ENCODE assay signal across 17 cellular contexts in the genomic region with DNA sequence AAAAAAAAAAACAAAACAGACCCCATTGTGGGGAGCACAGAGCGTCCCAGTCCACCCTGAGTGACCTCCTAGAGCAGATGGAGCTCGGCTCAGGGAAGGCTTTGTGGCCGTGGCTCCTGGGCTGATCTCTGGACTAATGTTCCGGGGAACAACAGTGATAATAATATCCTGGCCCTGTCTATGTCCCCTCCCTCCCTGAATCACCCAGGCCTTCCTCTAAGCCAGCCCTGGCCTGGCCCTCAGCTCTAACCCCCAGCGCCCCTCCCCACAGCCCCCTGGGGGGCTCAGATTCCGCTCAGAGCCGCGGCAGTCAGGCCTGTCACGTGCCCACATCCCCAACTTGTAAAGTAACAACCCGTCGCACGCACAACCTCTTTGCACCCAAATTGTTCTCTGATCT. TPM values are rescaled to one million over a fixed set of nuclear protein-coding genes. Genes with fewer than 3 reads are reported as not detected.
A peak's percentile ranks its signal among the peaks of the same experiment; 100 is the strongest.
DNase-seq lines count a peak whose midpoint lies in the region; ATAC-seq and TF ChIP-seq lines count a peak whose summit lies in the region.
"Had no signal": no experiment of that assay in that cellular context is flagged by ENCODE, and none has a peak within 500 bp of the region (broad histone marks: within the 10 kb centered on the region; RNA-seq: fewer than 3 reads in every experiment).

No MANE protein-coding gene starts in this region.

- H3K9ac ChIP-seq in SK-N-SH, result no peak overlapping the region
- H3K9ac ChIP-seq in PC-3 (ENCODE audit: low read length), result no peak overlapping the region
- H3K9ac ChIP-seq: GM23248 had no signal

- H4K20me1 ChIP-seq in SK-N-SH (ENCODE audit: insufficient read depth), result peaks cover 14% of the 10 kb centered on the region
- H4K20me1 ChIP-seq in PC-3 (ENCODE audit: low read length), result no peaks in the 10 kb centered on the region

- H3K9me3 ChIP-seq in SK-N-SH (no peaks in the 10 kb centered on the region), PC-3 (ENCODE audit: low read length) (no peaks in the 10 kb centered on the region)

- no peak for TF ChIP-seq CTCF in SK-N-SH (IDR thresholded peaks at IDR 0.05)
- TF ChIP-seq CTCF in WTC11 (IDR thresholded peaks at IDR 0.05), result no peak
- TF ChIP-seq CTCF in PC-3 (conservative IDR thresholded peaks at IDR 0.05; ENCODE audit: low read depth, low read length), result no peak

- H3K9me2 ChIP-seq in SK-N-SH, result no peaks in the 10 kb centered on the region
- H3K9me2 ChIP-seq in PC-3 (replicated peaks; ENCODE audit: low read length), result no peaks in the 10 kb centered on the region

- peaks cover 0 to 5% of the 10 kb centered on the region in 2 experiments; a peak in 1 of 4 replicates for H3K4me1 ChIP-seq in SK-N-SH (ENCODE audit: control insufficient read depth in 1 of 2, insufficient read depth in 2 of 2, low read depth in 1 of 2, low read length in 1 of 2)
- H3K4me1 ChIP-seq in PC-3 (ENCODE audit: insufficient read depth, low read length), result peaks cover 3% of the 10 kb centered on the region; the same call in 1 of the 2 replicates

- WGBS in SK-N-SH (ENCODE audit: low lambda C conversion rate), result 15% methylated on average over 11 of the region's 12 CpGs

- DNase-seq in SK-N-SH (peak; percentile 58), WTC11 (ENCODE audit: low spot score) (no peak), retina (peak; percentile 6), NCI-H1092 treated with DMSO at 0.1 percent for 48 hours (lab: John Stamatoyannopoulos, UW) (no peak), PC-3 (no peak), NCI-H510A (lab: John Stamatoyannopoulos, UW) (no peak)
- DNase-seq: 8988T; C1 segment of cervical spinal cord; CD4-positive, CD25-positive, alpha-beta regulatory T cell; CD8-positive, alpha-beta memory T cell; COR-L47; DMS79; GDM1; GM23248; HCEC 1CT had no signal

- no peak overlapping the region for H3K4me3 ChIP-seq in SK-N-SH (ENCODE audit: low read depth in 2 of 2, low read length in 1 of 2)
- H3K4me3 ChIP-seq in PC-3 (ENCODE audit: low read length), result no peak overlapping the region
- H3K4me3 ChIP-seq: GM23248 had no signal

- no peaks in the 10 kb centered on the region for H3K9me3 Mint-ChIP-seq in WTC11
- H3K9me3 Mint-ChIP-seq: CD4-positive, CD25-positive, alpha-beta regulatory T cell; CD8-positive, alpha-beta memory T cell had no signal

- POLR2A ChIA-PET in SK-N-SH (lab: Yijun Ruan, JAX), result no interaction called here
- POLR2A ChIA-PET in WTC11 (lab: Charles Lee), result no interaction called here
- POLR2A ChIA-PET in PC-3 (lab: Charles Lee; ENCODE audit: unreplicated experiment), result no interaction called here

- peaks cover 5% of the 10 kb centered on the region for H3F3A ChIP-seq in SK-N-SH (replicated peaks; ENCODE audit: insufficient read depth)
- no peaks in the 10 kb centered on the region for H3F3A ChIP-seq in PC-3 (ENCODE audit: low read length, unreplicated experiment)

- ATAC-seq in SK-N-SH treated with all-trans-retinoic acid at 6 μM for 48 hours (no peak), WTC11 (no peak), PC-3 (no peak)

- H3K27ac ChIP-seq in SK-N-SH (ENCODE audit: low read depth in 2 of 2, low read length in 1 of 2), result no peak overlapping the region
- H3K27ac ChIP-seq in PC-3 (ENCODE audit: low read length), result no peak overlapping the region
- H3K27ac ChIP-seq: GM23248, HL-60 had no signal

- BruUV-seq in PC-3 (replicated peaks; lab: Mats Ljungman, UMichigan), result no TSS peak

- CTCF ChIA-PET in SK-N-SH (lab: Yijun Ruan, JAX), result interaction anchor here (0.5 to 7.9 kb wide), 5 partner anchors 11 to 377 kb away, joined by 3 to 218 read pairs (median 34); no protein-coding TSS in a partner anchor
- CTCF ChIA-PET in WTC11 (lab: Charles Lee), result interaction anchor here (0.9 to 2.7 kb wide), 6 partner anchors 18 to 259 kb away, joined by 3 to 14 read pairs (median 4); no protein-coding TSS in a partner anchor
- CTCF ChIA-PET in PC-3 (lab: Charles Lee), result no interaction called here

- H3K27me3 ChIP-seq in SK-N-SH (ENCODE audit: insufficient read depth), result peaks cover 76% of the 10 kb centered on the region
- peaks cover 3% of the 10 kb centered on the region; the same call in 1 of the 2 replicates for H3K27me3 ChIP-seq in PC-3 (ENCODE audit: low read length)

- H3K36me3 Mint-ChIP-seq in WTC11, result no peaks in the 10 kb centered on the region
- H3K36me3 Mint-ChIP-seq: CD4-positive, CD25-positive, alpha-beta regulatory T cell; CD8-positive, alpha-beta memory T cell had no signal

- H3K4me3 Mint-ChIP-seq in WTC11, result no peak overlapping the region

- no peak for TF ChIP-seq EP300 in SK-N-SH (IDR thresholded peaks at IDR 0.05; ENCODE audit: borderline replicate concordance in 1 of 2, low read depth in 1 of 2, low read length in 1 of 2)

- H3K27ac Mint-ChIP-seq in WTC11, result no peak overlapping the region
- H3K27ac Mint-ChIP-seq: CD4-positive, CD25-positive, alpha-beta regulatory T cell; CD8-positive, alpha-beta memory T cell had no signal

- H3K27me3 Mint-ChIP-seq in WTC11 (ENCODE audit: low read depth), result peaks cover 21% of the 10 kb centered on the region
- H3K27me3 Mint-ChIP-seq: CD4-positive, CD25-positive, alpha-beta regulatory T cell had no signal

- H2AFZ ChIP-seq in SK-N-SH (ENCODE audit: low read depth) (no peak overlapping the region), PC-3 (ENCODE audit: low read length) (no peak overlapping the region)
- H2AFZ ChIP-seq: GM23248 had no signal

- peaks cover 2% of the 10 kb centered on the region; the same call in 1 of the 2 replicates for H3K4me1 Mint-ChIP-seq in WTC11

- no peaks in the 10 kb centered on the region for H3K36me3 ChIP-seq in SK-N-SH (replicated peaks in 1 of 2; ENCODE audit: control insufficient read depth in 1 of 2, insufficient read depth in 2 of 2, low read length in 1 of 2)
- H3K36me3 ChIP-seq in PC-3 (ENCODE audit: low read depth, low read length), result no peaks in the 10 kb centered on the region

- no peaks in the 10 kb centered on the region for H3K79me2 ChIP-seq in SK-N-SH (ENCODE audit: insufficient read depth)
- H3K79me2 ChIP-seq in PC-3 (ENCODE audit: low read length), result no peaks in the 10 kb centered on the region

- intact Hi-C loops in PC-3 (cut with micrococcal nuclease), result loop anchor here (5.0 kb wide), 1 partner anchor 184 kb away; no protein-coding TSS in a partner anchor

- no peak for TF ChIP-seq RAD21 in SK-N-SH (IDR thresholded peaks at IDR 0.05; ENCODE audit: low read length)

- no peak overlapping the region for H3K4me2 ChIP-seq in SK-N-SH
- no peak overlapping the region for H3K4me2 ChIP-seq in PC-3 (ENCODE audit: low read length)

TF ChIP-seq in SK-N-SH, 30 proteins besides CTCF, POLR2A, EP300 and RAD21 (continues in another document):
- no peak for TF ChIP-seq FOSL2 (IDR thresholded peaks at IDR 0.05; ENCODE audit: borderline replicate concordance, low read depth)
- no peak for TF ChIP-seq TEAD4 (IDR thresholded peaks at IDR 0.05; ENCODE audit: borderline replicate concordance, insufficient read depth)
- TF ChIP-seq YY1 (IDR thresholded peaks at IDR 0.05; ENCODE audit: low read depth), result no peak
- no peak for TF ChIP-seq RFX5 (IDR thresholded peaks at IDR 0.05; ENCODE audit: low read length)
- TF ChIP-seq GATA2 (CRISPR knock-in tag; IDR thresholded peaks at IDR 0.05), result no peak
- no peak for TF ChIP-seq MEF2A (IDR thresholded peaks at IDR 0.05; ENCODE audit: borderline replicate concordance, low read depth)
- TF ChIP-seq NFIC (IDR thresholded peaks at IDR 0.05; ENCODE audit: borderline replicate concordance), result no peak
- peak; percentile 41; the same call in 1 of the 2 replicates for TF ChIP-seq EZH2phosphoT487 (IDR thresholded peaks at IDR 0.05; ENCODE audit: borderline replicate concordance, low read depth)

TF ChIP-seq in SK-N-SH treated with all-trans-retinoic acid at 6 μM for 48 hours, 23 proteins besides CTCF, POLR2A, EP300 and RAD21 (continues in another document):
- no peak for TF ChIP-seq ZNF70 (CRISPR knock-in tag; IDR thresholded peaks at IDR 0.05)
- TF ChIP-seq BACH2 (CRISPR knock-in tag; IDR thresholded peaks at IDR 0.05; ENCODE audit: borderline replicate concordance), result no peak
- TF ChIP-seq GLIS3 (CRISPR knock-in tag; IDR thresholded peaks at IDR 0.05), result no peak
- no peak for TF ChIP-seq ARNTL (CRISPR knock-in tag; IDR thresholded peaks at IDR 0.05; ENCODE audit: borderline replicate concordance, low read depth)
- no peak for TF ChIP-seq ZC3H10 (CRISPR knock-in tag; IDR thresholded peaks at IDR 0.05)
- TF ChIP-seq, protein P1, sequence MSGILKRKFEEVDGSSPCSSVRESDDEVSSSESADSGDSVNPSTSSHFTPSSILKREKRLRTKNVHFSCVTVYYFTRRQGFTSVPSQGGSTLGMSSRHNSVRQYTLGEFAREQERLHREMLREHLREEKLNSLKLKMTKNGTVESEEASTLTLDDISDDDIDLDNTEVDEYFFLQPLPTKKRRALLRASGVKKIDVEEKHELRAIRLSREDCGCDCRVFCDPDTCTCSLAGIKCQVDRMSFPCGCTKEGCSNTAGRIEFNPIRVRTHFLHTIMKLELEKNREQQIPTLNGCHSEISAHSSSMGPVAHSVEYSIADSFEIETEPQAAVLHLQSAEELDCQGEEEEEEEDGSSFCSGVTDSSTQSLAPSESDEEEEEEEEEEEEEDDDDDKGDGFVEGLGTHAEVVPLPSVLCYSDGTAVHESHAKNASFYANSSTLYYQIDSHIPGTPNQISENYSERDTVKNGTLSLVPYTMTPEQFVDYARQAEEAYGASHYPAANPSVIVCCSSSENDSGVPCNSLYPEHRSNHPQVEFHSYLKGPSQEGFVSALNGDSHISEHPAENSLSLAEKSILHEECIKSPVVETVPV (CRISPR knock-in tag; IDR thresholded peaks at IDR 0.05), result no peak

TF ChIP-seq in WTC11, 78 proteins besides CTCF, POLR2A, EP300 and RAD21 (continues in another document):
- TF ChIP-seq, protein P2, sequence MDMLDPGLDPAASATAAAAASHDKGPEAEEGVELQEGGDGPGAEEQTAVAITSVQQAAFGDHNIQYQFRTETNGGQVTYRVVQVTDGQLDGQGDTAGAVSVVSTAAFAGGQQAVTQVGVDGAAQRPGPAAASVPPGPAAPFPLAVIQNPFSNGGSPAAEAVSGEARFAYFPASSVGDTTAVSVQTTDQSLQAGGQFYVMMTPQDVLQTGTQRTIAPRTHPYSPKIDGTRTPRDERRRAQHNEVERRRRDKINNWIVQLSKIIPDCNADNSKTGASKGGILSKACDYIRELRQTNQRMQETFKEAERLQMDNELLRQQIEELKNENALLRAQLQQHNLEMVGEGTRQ (CRISPR knock-in tag; IDR thresholded peaks at IDR 0.05), result peak; percentile 24; the same call in 1 of the 2 replicates

RNA-seq across cellular contexts. Expression of a gene that starts 48.3 kb away (rescaled TPM):
- 38.8 and 41.2 TPM in 2 replicates for polyA plus RNA-seq in SK-N-SH (2012; rRNA removed)
- polyA plus RNA-seq in SK-N-SH (2012; cell fraction: cytosol; rRNA removed), result 6.9 and 10.4 TPM in 2 replicates
- 329 and 401 TPM in 2 replicates for polyA plus RNA-seq in SK-N-SH (2012; cell fraction: nucleus; rRNA removed)
- total RNA-seq in WTC11 (2021), result 13.6 to 15.7 TPM (median 14.1 TPM) in 3 replicates
- 52.8 and 72.6 TPM in 2 replicates for total RNA-seq in PC-3 (2014; rRNA removed)

Comparison
In these comparisons a context has a peak if more than half of its experiments do, and no peak if none do; other contexts are left out.
1. DNase-seq: peak in SK-N-SH (single experiment) and retina (single experiment); none in WTC11 (single experiment), NCI-H1092 treated with DMSO at 0.1 percent for 48 hours (single experiment), PC-3 (single experiment) and NCI-H510A (single experiment).